In the genomic region with DNA sequence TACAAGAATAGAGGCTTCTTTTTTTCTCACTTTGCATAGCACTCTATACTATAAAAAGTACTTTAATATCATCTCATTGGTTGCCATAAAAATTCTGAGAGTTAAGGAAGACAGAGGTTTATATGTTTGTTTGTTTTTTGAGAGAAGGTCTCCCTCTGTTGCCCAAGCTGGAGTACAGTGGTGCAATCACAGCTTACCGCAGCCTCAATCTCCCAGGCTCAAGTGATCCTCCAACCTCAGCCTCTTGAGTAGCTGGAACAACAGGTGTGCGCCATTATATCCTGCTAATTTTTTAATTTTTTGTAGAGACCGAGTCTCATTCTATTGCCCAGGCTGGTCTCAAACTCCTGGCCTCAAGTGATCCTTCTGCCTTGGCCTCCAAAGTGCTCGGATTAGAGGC, we compare ENCODE assay signal across 10 cellular contexts.
"Had no signal": no experiment of that assay in that cellular context is flagged by ENCODE, and none has a peak within 500 bp of the region (broad histone marks: within the 10 kb centered on the region; RNA-seq: fewer than 3 reads in every experiment).

No MANE protein-coding gene starts in this region.

- H3K4me3 Mint-ChIP-seq: activated CD4-positive, alpha-beta memory T cell treated with anti-CD3 and anti-CD28 coated beads, Interleukin-2, amount 10 ng/mL, durations not matched to agents 7 days and 5 days; dendritic cell treated with granulocyte-macrophage colony-stimulating factor and Interleukin-4, amounts not matched to agents 40 ng/mL and 50 ng/mL, for 4 days; nephron progenitor cell had no signal

- H3K27me3 Mint-ChIP-seq: activated CD4-positive, alpha-beta memory T cell treated with anti-CD3 and anti-CD28 coated beads, Interleukin-2, amount 10 ng/mL, durations not matched to agents 7 days and 5 days; dendritic cell treated with granulocyte-macrophage colony-stimulating factor and Interleukin-4, amounts not matched to agents 40 ng/mL and 50 ng/mL, for 4 days had no signal

- H3K9me3 Mint-ChIP-seq: activated CD4-positive, alpha-beta memory T cell treated with anti-CD3 and anti-CD28 coated beads, Interleukin-2, amount 10 ng/mL, durations not matched to agents 7 days and 5 days; dendritic cell treated with granulocyte-macrophage colony-stimulating factor and Interleukin-4, amounts not matched to agents 40 ng/mL and 50 ng/mL, for 4 days; nephron progenitor cell had no signal

- ATAC-seq: right cardiac atrium had no signal

- H3K27ac Mint-ChIP-seq: activated CD4-positive, alpha-beta memory T cell treated with anti-CD3 and anti-CD28 coated beads, Interleukin-2, amount 10 ng/mL, durations not matched to agents 7 days and 5 days; nephron progenitor cell had no signal

- DNase-seq: activated CD4-positive, alpha-beta memory T cell treated with anti-CD3 and anti-CD28 coated beads, Interleukin-2, amount 10 ng/mL, durations not matched to agents 7 days and 5 days; activated CD8-positive, alpha-beta memory T cell treated with anti-CD3 and anti-CD28 coated beads, Interleukin-2, amount 50 U/mL, for 4 hours; cerebellar nuclear complex; effector memory CD4-positive, alpha-beta T cell; foreskin melanocyte; mesendoderm; nephron progenitor cell; occipital lobe; right cardiac atrium had no signal
